8 cellular contexts compared by ENCODE assay signal in the genomic region with DNA sequence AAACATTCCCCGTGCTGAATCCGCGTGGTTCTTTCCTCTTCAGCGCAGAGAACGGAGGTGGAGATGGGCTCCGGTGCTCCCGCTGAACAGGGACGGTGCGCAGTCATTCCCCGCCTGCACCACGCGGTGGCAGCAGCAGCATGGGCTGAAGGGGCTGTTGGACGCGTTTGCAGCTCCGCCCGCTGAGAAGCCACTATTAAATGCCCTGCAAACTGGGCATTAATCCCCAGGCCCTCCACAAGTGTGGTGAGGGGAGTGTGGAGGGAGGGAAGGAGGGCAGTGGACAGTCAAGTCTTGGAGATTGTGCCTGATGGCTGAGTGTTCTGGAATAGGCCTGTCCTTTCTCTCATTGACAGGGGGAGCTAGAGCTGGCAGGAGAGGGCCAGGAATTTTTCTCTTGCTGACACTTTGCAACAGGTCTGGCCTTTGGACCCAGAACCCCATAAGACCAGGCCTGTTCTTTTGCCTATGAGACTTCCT.
DNase-seq lines count a peak whose midpoint lies in the region; ATAC-seq and TF ChIP-seq lines count a peak whose summit lies in the region.

No MANE protein-coding gene starts in this region.

- H2AFZ ChIP-seq in GM23248 (peak overlapping the region; percentile 51), KMS-11 (ENCODE audit: low read depth) (peak overlapping the region; percentile 72), parathyroid adenoma (peak overlapping the region; percentile 75)

- no peaks in the 10 kb centered on the region for H3K36me3 Mint-ChIP-seq in activated naive CD4-positive, alpha-beta T cell treated with anti-CD3 and anti-CD28 coated beads for 36 hours (ENCODE audit: low read depth)

- H3K9me3 Mint-ChIP-seq in activated naive CD4-positive, alpha-beta T cell treated with anti-CD3 and anti-CD28 coated beads for 36 hours = no peaks in the 10 kb centered on the region

- H3K79me2 ChIP-seq in GM23248 (ENCODE audit: insufficient read depth) = no peaks in the 10 kb centered on the region
- H3K79me2 ChIP-seq in KMS-11 (ENCODE audit: insufficient read depth, low read depth) = no peaks in the 10 kb centered on the region
- no peaks in the 10 kb centered on the region for H3K79me2 ChIP-seq in parathyroid adenoma

- WGBS in GM23248 (ENCODE audit: low coverage in 1 of 2, low lambda C conversion rate in 2 of 2, missing lambda C conversion rate in 2 of 2), 2 experiments = 1% methylated on average over 16 of the region's 16 CpGs
- 0 to 1% methylated on average over 14 to 16 of the region's 16 CpGs for WGBS in upper lobe of left lung, 2 donors

- H3K27ac Mint-ChIP-seq in activated naive CD4-positive, alpha-beta T cell treated with anti-CD3 and anti-CD28 coated beads for 36 hours = no peak overlapping the region

- H3K9me3 ChIP-seq in GM23248 (ENCODE audit: low read depth) (no peaks in the 10 kb centered on the region), SK-N-MC (ENCODE audit: low read depth, low read length) (no peaks in the 10 kb centered on the region), parathyroid adenoma (ENCODE audit: control insufficient read depth, low read length) (no peaks in the 10 kb centered on the region), upper lobe of left lung (no peaks in the 10 kb centered on the region)

- peak; percentile 96 for TF ChIP-seq CTCF in KMS-11 (conservative IDR thresholded peaks at IDR 0.05; ENCODE audit: low read depth, low read length)
- peak; percentile 93 for TF ChIP-seq CTCF in parathyroid adenoma (IDR thresholded peaks at IDR 0.05)
- peak; percentile 93 to 95 (median 94) for TF ChIP-seq CTCF in upper lobe of left lung (IDR thresholded peaks at IDR 0.05)

- H3K27me3 ChIP-seq in GM23248 (replicated peaks; ENCODE audit: insufficient read depth) (no peaks in the 10 kb centered on the region), KMS-11 (ENCODE audit: insufficient read depth, low read depth) (no peaks in the 10 kb centered on the region), parathyroid adenoma (ENCODE audit: control insufficient read depth, insufficient read depth, low read length) (no peaks in the 10 kb centered on the region), upper lobe of left lung (no peaks in the 10 kb centered on the region)

- peaks cover 30% of the 10 kb centered on the region for H3K27me3 Mint-ChIP-seq in activated naive CD4-positive, alpha-beta T cell treated with anti-CD3 and anti-CD28 coated beads for 36 hours (ENCODE audit: low read depth)

- no peak for TF ChIP-seq POLR2A in upper lobe of left lung (IDR thresholded peaks at IDR 0.05)

- H4K20me1 ChIP-seq in GM23248 (ENCODE audit: insufficient read depth) = no peaks in the 10 kb centered on the region
- no peaks in the 10 kb centered on the region for H4K20me1 ChIP-seq in KMS-11 (ENCODE audit: insufficient read depth)

- H3K36me3 ChIP-seq in GM23248 (ENCODE audit: low read depth) (no peaks in the 10 kb centered on the region), KMS-11 (ENCODE audit: insufficient read depth) (no peaks in the 10 kb centered on the region), SK-N-MC (ENCODE audit: insufficient read depth, low read length) (no peaks in the 10 kb centered on the region), parathyroid adenoma (ENCODE audit: control insufficient read depth, insufficient read depth, low read length) (no peaks in the 10 kb centered on the region), upper lobe of left lung (no peaks in the 10 kb centered on the region)

- CTCF ChIA-PET in activated naive CD4-positive, alpha-beta T cell treated with anti-CD3 and anti-CD28 coated beads for 36 hours (lab: Charles Lee) = interaction anchor here (0.5 to 2.8 kb wide), 19 partner anchors 12 to 1345 kb away, joined by 3 to 21 read pairs (median 3); no protein-coding TSS in a partner anchor

- H3K4me2 ChIP-seq in GM23248 (ENCODE audit: unreplicated experiment) (peak overlapping the region; percentile 46), KMS-11 (peak overlapping the region; percentile 42; the same call in 1 of the 2 replicates), parathyroid adenoma (ENCODE audit: low read length) (peak overlapping the region; percentile 54)

- H3K9me2 ChIP-seq in GM23248 (ENCODE audit: insufficient read depth) = no peaks in the 10 kb centered on the region

- H3K27ac ChIP-seq in GM23248 (no peak overlapping the region), KMS-11 (no peak overlapping the region), SK-N-MC (no peak overlapping the region), parathyroid adenoma (no peak overlapping the region), upper lobe of left lung (peak overlapping the region in 1 of 4 donors; percentile 47)

- ATAC-seq in Right ventricle myocardium inferior = peak; percentile 88
- ATAC-seq in upper lobe of left lung (ENCODE audit: low FRiP score in 2 of 2) = peak; percentile 83 to 94

- H3K4me1 Mint-ChIP-seq in activated naive CD4-positive, alpha-beta T cell treated with anti-CD3 and anti-CD28 coated beads for 36 hours (ENCODE audit: low read depth) = peaks cover 6% of the 10 kb centered on the region

- DNase-seq in ELR (ENCODE audit: low read depth) = peak; percentile 85
- peak; percentile 86 for DNase-seq in GM23248
- DNase-seq in SK-N-MC (ENCODE audit: low read depth, low spot score) = no peak
- peak; percentile 84 for DNase-seq in activated naive CD4-positive, alpha-beta T cell treated with anti-CD3 and anti-CD28 coated beads for 36 hours
- peak; percentile 85 for DNase-seq in Right ventricle myocardium inferior (ENCODE audit: missing footprints)
- peak; percentile 80 to 95 for DNase-seq in upper lobe of left lung

- in situ Hi-C loops in GM23248 (cut with MboI) = loop anchor here (10.0 kb wide), 1 partner anchor 892 kb away; no protein-coding TSS in a partner anchor

- no peak overlapping the region for H3K9ac ChIP-seq in GM23248
- H3K9ac ChIP-seq in KMS-11 = no peak overlapping the region
- no peak overlapping the region for H3K9ac ChIP-seq in SK-N-MC (ENCODE audit: insufficient read length)
- no peak overlapping the region for H3K9ac ChIP-seq in parathyroid adenoma

- intact Hi-C loops in activated naive CD4-positive, alpha-beta T cell treated with anti-CD3 and anti-CD28 coated beads for 36 hours (cut with micrococcal nuclease) = loop anchor here (1.0 to 10.0 kb wide), 3 partner anchors 900 to 1534 kb away; no protein-coding TSS in a partner anchor
- intact Hi-C loops in Right ventricle myocardium inferior (cut with DNase I) = loop anchor here (5.0 kb wide), 3 partner anchors 34 to 934 kb away; no protein-coding TSS in a partner anchor

- TF ChIP-seq EP300 in upper lobe of left lung (IDR thresholded peaks at IDR 0.05) = no peak

- peaks cover 8% of the 10 kb centered on the region for H3K4me1 ChIP-seq in GM23248 (ENCODE audit: insufficient read depth)
- peaks cover 8% of the 10 kb centered on the region for H3K4me1 ChIP-seq in KMS-11 (ENCODE audit: low read depth, poor library complexity, severe bottlenecking)
- H3K4me1 ChIP-seq in parathyroid adenoma = peaks cover 2% of the 10 kb centered on the region
- peaks cover 9 to 18% (median 12%) of the 10 kb centered on the region in 4 donors for H3K4me1 ChIP-seq in upper lobe of left lung

- H3K4me3 ChIP-seq in GM23248 = peak overlapping the region; percentile 49; the same call in 1 of the 2 replicates
- H3K4me3 ChIP-seq in KMS-11 (IDR thresholded peaks at IDR 0.05; ENCODE audit: insufficient read depth, low read depth, low read length) = no peak overlapping the region
- peak overlapping the region; percentile 44 for H3K4me3 ChIP-seq in SK-N-MC
- H3K4me3 ChIP-seq in parathyroid adenoma (ENCODE audit: low read depth, low read length) = no peak overlapping the region
- peak overlapping the region in 3 of 4 donors; percentile 29 to 45 (median 39) for H3K4me3 ChIP-seq in upper lobe of left lung

- no peak overlapping the region for H3K4me3 Mint-ChIP-seq in activated naive CD4-positive, alpha-beta T cell treated with anti-CD3 and anti-CD28 coated beads for 36 hours

- no peaks in the 10 kb centered on the region for H3F3A ChIP-seq in GM23248 (ENCODE audit: insufficient read depth)

Comparison
In these comparisons a context has a peak if more than half of its experiments do, and no peak if none do; other contexts are left out.
1. H3K4me3 ChIP-seq: peak in GM23248 (single experiment), SK-N-MC (single experiment) and upper lobe of left lung (3 of 4); none in KMS-11 (single experiment) and parathyroid adenoma (single experiment).
2. Peak in every context shown above with its lines, with median percentiles within 50 percentile points of each other: H2AFZ ChIP-seq, H3K4me2 ChIP-seq and CTCF ChIP-seq.